Comparison of ENCODE assay signal across 17 cellular contexts in the genomic region with DNA sequence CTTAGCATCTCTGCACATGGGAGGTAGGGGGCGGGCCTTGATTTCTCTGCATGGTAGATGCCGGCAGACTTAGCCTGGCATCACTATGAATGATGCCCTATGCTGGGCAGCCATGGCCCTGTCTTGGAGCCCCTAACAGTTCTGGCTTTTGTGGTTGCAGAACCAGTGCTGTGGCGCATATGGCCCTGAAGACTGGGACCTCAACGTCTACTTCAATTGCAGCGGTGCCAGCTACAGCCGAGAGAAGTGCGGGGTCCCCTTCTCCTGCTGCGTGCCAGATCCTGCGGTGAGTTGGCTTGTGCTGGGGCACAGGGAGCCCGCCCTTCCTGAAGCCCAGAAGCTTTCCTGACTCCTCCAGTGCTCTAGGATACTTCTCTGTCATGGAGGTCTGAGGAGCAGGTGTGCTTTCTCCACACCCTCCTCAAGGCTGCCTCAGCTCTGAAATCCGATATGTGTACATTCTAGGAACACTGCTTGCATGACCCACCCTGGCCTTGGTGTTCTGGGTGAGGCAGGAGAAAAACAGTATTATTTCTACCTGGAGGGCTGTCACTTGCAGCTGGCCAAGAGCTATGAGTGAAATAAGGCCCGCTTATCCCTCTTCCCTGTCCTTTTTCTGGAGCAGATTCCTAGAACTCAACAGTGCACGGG. TPM values are rescaled to one million over a fixed set of nuclear protein-coding genes. Genes with fewer than 3 reads are reported as not detected.
A peak's percentile ranks its signal among the peaks of the same experiment; 100 is the strongest.
DNase-seq lines count a peak whose midpoint lies in the region; ATAC-seq and TF ChIP-seq lines count a peak whose summit lies in the region.
"Had no signal": no experiment of that assay in that cellular context is flagged by ENCODE, and none has a peak within 500 bp of the region (broad histone marks: within the 10 kb centered on the region; RNA-seq: fewer than 3 reads in every experiment).

No MANE protein-coding gene starts in this region.

- no peak overlapping the region for H3K4me3 Mint-ChIP-seq in activated CD8-positive, alpha-beta T cell treated with anti-CD3 and anti-CD28 coated beads for 36 hours
- no peak overlapping the region for H3K4me3 Mint-ChIP-seq in type B pancreatic cell

- no peaks in the 10 kb centered on the region for H4K20me1 ChIP-seq in Karpas-422 (ENCODE audit: insufficient read depth, low read depth, low read length)

- DNase-seq in left ventricle myocardium inferior (no peak), heart left ventricle (no peak), mesenchymal stem cell (no peak), type B pancreatic cell (ENCODE audit: extremely low spot score, unreplicated experiment) (no peak), Karpas-422 (no peak), germinal center (ENCODE audit: low spot score) (no peak), colonic mucosa (no peak)
- no peak for DNase-seq in activated CD8-positive, alpha-beta T cell treated with anti-CD3 and anti-CD28 coated beads for 36 hours
- DNase-seq: mucosa of descending colon, NCI-H1694 treated with DMSO at 0.1 percent for 48 hours, NCI-H748 treated with DMSO at 0.1 percent for 48 hours had no signal

- no peak for TF ChIP-seq POLR2A in heart left ventricle (IDR thresholded peaks at IDR 0.05)

- no peak overlapping the region for H4K8ac ChIP-seq in mesenchymal stem cell (ENCODE audit: low read length)

- H3K4ac ChIP-seq in mesenchymal stem cell (ENCODE audit: low read depth in 1 of 2, low read length in 2 of 2), result no peak overlapping the region

- POLR2A ChIA-PET in activated CD8-positive, alpha-beta T cell treated with anti-CD3 and anti-CD28 coated beads for 36 hours (lab: Charles Lee), result interaction anchor here (1.0 to 1.8 kb wide), 8 partner anchors 8 to 134 kb away, joined by 3 to 10 read pairs (median 4); no protein-coding TSS in a partner anchor

- H3K27me3 ChIP-seq in left ventricle myocardium inferior (ENCODE audit: low read depth) (no peaks in the 10 kb centered on the region), heart left ventricle (no peaks in the 10 kb centered on the region), mesenchymal stem cell (ENCODE audit: control insufficient read depth in 1 of 2, insufficient read depth in 1 of 2, low read length in 2 of 2) (no peaks in the 10 kb centered on the region), Karpas-422 (ENCODE audit: low read length) (no peaks in the 10 kb centered on the region), colonic mucosa (no peaks in the 10 kb centered on the region)
- H3K27me3 ChIP-seq: gastroesophageal sphincter, tibial nerve had no signal

- H3K4me3 ChIP-seq in left ventricle myocardium inferior (no peak overlapping the region), heart left ventricle (no peak overlapping the region), mesenchymal stem cell (ENCODE audit: insufficient read depth in 1 of 2, low read depth in 1 of 2, low read length in 2 of 2) (no peak overlapping the region), Karpas-422 (ENCODE audit: low read length) (no peak overlapping the region), colonic mucosa (no peak overlapping the region)
- H3K4me3 ChIP-seq: gastroesophageal sphincter, mucosa of descending colon, tibial nerve had no signal

- H3K9me3 Mint-ChIP-seq in activated CD8-positive, alpha-beta T cell treated with anti-CD3 and anti-CD28 coated beads for 36 hours, result no peaks in the 10 kb centered on the region
- no peaks in the 10 kb centered on the region for H3K9me3 Mint-ChIP-seq in type B pancreatic cell

- H2BK12ac ChIP-seq in mesenchymal stem cell (ENCODE audit: low read length in 2 of 2), result peak overlapping the region in 1 of 2 experiments; percentile 4

- intact Hi-C loops in left ventricle myocardium inferior (cut with micrococcal nuclease) (no loop called here), heart left ventricle (cut with DNase I) (no loop called here), colonic mucosa (cut with DNase I) (no loop called here)
- intact Hi-C loops in activated CD8-positive, alpha-beta T cell treated with anti-CD3 and anti-CD28 coated beads for 36 hours (cut with micrococcal nuclease), result no loop called here

- no peaks in the 10 kb centered on the region for H3K27me3 Mint-ChIP-seq in activated CD8-positive, alpha-beta T cell treated with anti-CD3 and anti-CD28 coated beads for 36 hours
- no peaks in the 10 kb centered on the region for H3K27me3 Mint-ChIP-seq in type B pancreatic cell

- CTCF ChIA-PET in activated CD8-positive, alpha-beta T cell treated with anti-CD3 and anti-CD28 coated beads for 36 hours (lab: Charles Lee), result interaction anchor here (0.7 to 23.2 kb wide), 16 partner anchors 7 to 156 kb away, joined by 3 to 1114 read pairs (median 5); partner anchors contain the start of genes DYDC1, DYDC2 and TSPAN14

- H3K4me1 Mint-ChIP-seq in activated CD8-positive, alpha-beta T cell treated with anti-CD3 and anti-CD28 coated beads for 36 hours (ENCODE audit: low read depth), result peaks cover 28% of the 10 kb centered on the region
- H3K4me1 Mint-ChIP-seq in type B pancreatic cell (ENCODE audit: unreplicated experiment), result peaks cover 9% of the 10 kb centered on the region

- peak overlapping the region; percentile 90 for H3K27ac Mint-ChIP-seq in activated CD8-positive, alpha-beta T cell treated with anti-CD3 and anti-CD28 coated beads for 36 hours
- peak overlapping the region; percentile 67 for H3K27ac Mint-ChIP-seq in type B pancreatic cell

- TF ChIP-seq CTCF in left ventricle myocardium inferior (IDR thresholded peaks at IDR 0.05; ENCODE audit: borderline replicate concordance) (no peak), heart left ventricle (IDR thresholded peaks at IDR 0.05) (no peak), type B pancreatic cell (conservative IDR thresholded peaks at IDR 0.05) (no peak), colonic mucosa (IDR thresholded peaks at IDR 0.05) (no peak)
- no peak for TF ChIP-seq CTCF in activated CD8-positive, alpha-beta T cell treated with anti-CD3 and anti-CD28 coated beads for 36 hours (IDR thresholded peaks at IDR 0.05)

- H3K9me2 ChIP-seq in Karpas-422 (replicated peaks; ENCODE audit: insufficient read depth, low read length), result no peaks in the 10 kb centered on the region

- H3K36me3 Mint-ChIP-seq in activated CD8-positive, alpha-beta T cell treated with anti-CD3 and anti-CD28 coated beads for 36 hours (ENCODE audit: low read depth), result peaks cover 41% of the 10 kb centered on the region
- H3K36me3 Mint-ChIP-seq in type B pancreatic cell, result peaks cover 37% of the 10 kb centered on the region

- H3K36me3 ChIP-seq in left ventricle myocardium inferior (peaks cover 91% of the 10 kb centered on the region), heart left ventricle (peaks cover 0 to 97% (median 76%) of the 10 kb centered on the region in 9 donors), mesenchymal stem cell (ENCODE audit: control insufficient read depth in 1 of 2, insufficient read depth in 2 of 2, low read depth in 1 of 2, low read length in 2 of 2) (peaks cover 67 to 86% of the 10 kb centered on the region in 2 experiments), Karpas-422 (ENCODE audit: insufficient read depth, low read length) (no peaks in the 10 kb centered on the region), colonic mucosa (peaks cover 34% of the 10 kb centered on the region)

- peak overlapping the region; percentile 67 for H2AK5ac ChIP-seq in mesenchymal stem cell (ENCODE audit: low read length, severe bottlenecking)

- no peak overlapping the region for H3K9ac ChIP-seq in mesenchymal stem cell (ENCODE audit: low read length)
- H3K9ac ChIP-seq in Karpas-422 (ENCODE audit: low read length), result no peak overlapping the region
- no peak overlapping the region for H3K9ac ChIP-seq in colonic mucosa (ENCODE audit: low read depth in 2 of 2, low read length in 2 of 2)

- H3K9me3 ChIP-seq in left ventricle myocardium inferior (replicated peaks) (no peaks in the 10 kb centered on the region), heart left ventricle (no peaks in the 10 kb centered on the region), mesenchymal stem cell (ENCODE audit: control insufficient read depth, low read length) (no peaks in the 10 kb centered on the region), Karpas-422 (ENCODE audit: low read length) (no peaks in the 10 kb centered on the region), colonic mucosa (no peaks in the 10 kb centered on the region)
- H3K9me3 ChIP-seq: gastroesophageal sphincter, mucosa of descending colon, tibial nerve had no signal

- H3K14ac ChIP-seq in mesenchymal stem cell (ENCODE audit: low read length in 2 of 2), result no peak overlapping the region

- H2BK5ac ChIP-seq in mesenchymal stem cell (ENCODE audit: low read depth, low read length, poor library complexity, severe bottlenecking), result no peak overlapping the region

- H2AFZ ChIP-seq in mesenchymal stem cell (ENCODE audit: low read depth, low read length) (no peak overlapping the region), Karpas-422 (ENCODE audit: low read length) (no peak overlapping the region)

- WGBS in heart left ventricle, 4 donors, result 83 to 89% (median 84%) methylated on average over 8 to 13 of the region's 13 CpGs
- 98% methylated on average over 11 of the region's 13 CpGs for WGBS in mesenchymal stem cell

- H2BK120ac ChIP-seq in mesenchymal stem cell (ENCODE audit: low read depth, low read length), result no peak overlapping the region

- no peaks in the 10 kb centered on the region for H3K79me2 ChIP-seq in Karpas-422 (ENCODE audit: low read length)

- no peak overlapping the region for H4K91ac ChIP-seq in mesenchymal stem cell (ENCODE audit: low read length)

- H2BK15ac ChIP-seq in mesenchymal stem cell (ENCODE audit: low read depth, poor library complexity, severe bottlenecking), result no peak overlapping the region

- H3K4me2 ChIP-seq in mesenchymal stem cell (ENCODE audit: low read length, poor library complexity, severe bottlenecking) (no peak overlapping the region), Karpas-422 (ENCODE audit: low read depth, low read length, poor library complexity, severe bottlenecking) (no peak overlapping the region)

- H3K4me1 ChIP-seq in left ventricle myocardium inferior, result peaks cover 92% of the 10 kb centered on the region
- H3K4me1 ChIP-seq in heart left ventricle, result peaks cover 0 to 59% (median 38%) of the 10 kb centered on the region in 12 donors
- peaks cover 44% of the 10 kb centered on the region for H3K4me1 ChIP-seq in mesenchymal stem cell (ENCODE audit: control insufficient read depth, insufficient read depth, low read depth, low read length)
- H3K4me1 ChIP-seq in Karpas-422 (ENCODE audit: low read length), result no peaks in the 10 kb centered on the region
- H3K4me1 ChIP-seq in colonic mucosa, result no peaks in the 10 kb centered on the region

- peak overlapping the region; percentile 46 for H3K27ac ChIP-seq in left ventricle myocardium inferior (replicated peaks)
- peak overlapping the region in 1 of 12 donors; percentile 12 for H3K27ac ChIP-seq in heart left ventricle
- H3K27ac ChIP-seq in mesenchymal stem cell (ENCODE audit: low read length, poor library complexity, severe bottlenecking), result peak overlapping the region; percentile 90
- H3K27ac ChIP-seq in Karpas-422 (ENCODE audit: low read length), result no peak overlapping the region
- H3K27ac ChIP-seq in colonic mucosa, result no peak overlapping the region
- H3K27ac ChIP-seq: gastroesophageal sphincter had no signal

- no peak overlapping the region for H3K23ac ChIP-seq in mesenchymal stem cell (ENCODE audit: low read length in 2 of 2)

- ATAC-seq in heart left ventricle, result no peak
- no peak for ATAC-seq in activated CD8-positive, alpha-beta T cell treated with anti-CD3 and anti-CD28 coated beads for 36 hours
- ATAC-seq: gastroesophageal sphincter, Panc1 had no signal

- peaks cover 22% of the 10 kb centered on the region for H3K79me1 ChIP-seq in mesenchymal stem cell (replicated peaks; ENCODE audit: low read length, poor library complexity, severe bottlenecking)

- H3K18ac ChIP-seq in mesenchymal stem cell (ENCODE audit: low read depth in 1 of 2, low read length in 2 of 2), result no peak overlapping the region

RNA-seq across cellular contexts. Expression of gene SH2D4B, which starts 25.6 kb away (rescaled TPM):
- not detected for total RNA-seq in left ventricle myocardium inferior
- total RNA-seq in heart left ventricle, result under 1 TPM in 1 of 9 donors, not detected in 8; 0.19 TPM
- polyA plus RNA-seq in heart left ventricle, result not detected
- total RNA-seq in activated CD8-positive, alpha-beta T cell treated with anti-CD3 and anti-CD28 coated beads for 36 hours, result under 1 TPM; 0.11 to 0.20 TPM
- not detected for polyA plus RNA-seq in mesenchymal stem cell (2013, experiment 1 of 2)
- 0.01 TPM for polyA plus RNA-seq in mesenchymal stem cell (2013, experiment 2 of 2)
- total RNA-seq in type B pancreatic cell (ENCODE audit: low replicate concordance), result 0.07 and 0.10 TPM in 2 replicates
- 0.07 TPM in 1 of 2 replicates, not detected in the other for total RNA-seq in Karpas-422 (2014; rRNA removed; shearing (Covaris generic); ENCODE audit: low replicate concordance)
- not detected for total RNA-seq in colonic mucosa
- total RNA-seq: G401, gastroesophageal sphincter, mucosa of descending colon, pulmonary artery endothelial cell, tibial nerve had no signal
- polyA plus RNA-seq: BJ had no signal

RNA-seq across cellular contexts. Expression of gene TSPAN14, which starts 58.0 kb away (rescaled TPM):
- total RNA-seq in left ventricle myocardium inferior (33.4 TPM), heart left ventricle (10 to 100 TPM; 24.6 to 71.5 (median 39.6) TPM), type B pancreatic cell (ENCODE audit: low replicate concordance) (111 and 159 TPM in 2 replicates), colonic mucosa (10 to 100 TPM; 83.5 to 91.7 TPM)
- 10 to 100 TPM; 17.4 to 46.3 TPM for polyA plus RNA-seq in heart left ventricle
- 10 to 100 TPM; 43.9 to 45.5 TPM for total RNA-seq in activated CD8-positive, alpha-beta T cell treated with anti-CD3 and anti-CD28 coated beads for 36 hours
- 42.9 TPM for polyA plus RNA-seq in mesenchymal stem cell (2013, experiment 1 of 2)
- 44.5 TPM for polyA plus RNA-seq in mesenchymal stem cell (2013, experiment 2 of 2)
- 3.4 TPM in 2 replicates for total RNA-seq in Karpas-422 (2014; rRNA removed; shearing (Covaris generic); ENCODE audit: low replicate concordance)

Comparison
In these comparisons a context has a peak if more than half of its experiments do, and no peak if none do; other contexts are left out.
1. H3K27ac ChIP-seq: peak in left ventricle myocardium inferior (single experiment) and mesenchymal stem cell (single experiment); none in Karpas-422 (single experiment) and colonic mucosa (single experiment).